In the genomic region with DNA sequence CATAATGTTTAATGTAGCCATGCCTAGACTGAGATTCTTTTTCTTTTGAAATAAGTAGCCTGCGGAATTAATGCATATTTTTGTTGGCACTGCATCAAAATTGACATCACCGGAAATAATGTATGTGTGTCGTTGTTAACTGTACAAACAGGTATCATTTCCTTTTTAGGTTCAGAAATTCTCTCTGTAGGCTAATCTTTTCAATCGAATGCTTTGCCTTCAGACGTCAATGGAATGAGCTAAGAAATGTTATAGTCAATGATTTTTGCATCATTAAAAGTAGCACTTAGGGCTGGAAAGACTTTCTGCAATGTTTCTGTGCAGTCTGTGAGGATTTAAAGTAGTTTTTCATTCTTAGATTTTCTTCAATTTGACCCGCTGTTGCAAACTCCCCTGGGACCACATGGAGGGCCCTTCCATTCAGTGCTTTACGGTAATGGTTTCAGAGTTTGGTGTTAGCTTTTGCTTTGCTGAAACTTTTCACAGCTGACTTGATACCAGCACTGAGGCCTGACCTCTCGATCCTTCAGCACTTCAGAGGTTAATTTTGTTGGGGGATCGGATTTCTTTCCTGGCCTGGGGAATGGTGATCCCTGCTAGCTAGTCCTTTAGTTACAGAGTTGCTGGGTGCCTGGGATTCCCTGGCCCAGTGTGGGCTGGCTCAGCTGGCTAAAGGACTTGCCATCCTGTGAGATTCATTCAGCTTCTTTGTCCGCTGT, we compare ENCODE assay signal across 1 cellular context.
A peak's percentile ranks its signal among the peaks of the same experiment; 100 is the strongest.
TF ChIP-seq lines count a peak whose summit lies in the region.

No MANE protein-coding gene starts in this region.

TF ChIP-seq in HepG2, 621 proteins besides CTCF, POLR2A, EP300 and RAD21 (continues in another document):
- TF ChIP-seq TARDBP (CRISPR knock-in tag; IDR thresholded peaks at IDR 0.05): no peak
- TF ChIP-seq, protein P1, sequence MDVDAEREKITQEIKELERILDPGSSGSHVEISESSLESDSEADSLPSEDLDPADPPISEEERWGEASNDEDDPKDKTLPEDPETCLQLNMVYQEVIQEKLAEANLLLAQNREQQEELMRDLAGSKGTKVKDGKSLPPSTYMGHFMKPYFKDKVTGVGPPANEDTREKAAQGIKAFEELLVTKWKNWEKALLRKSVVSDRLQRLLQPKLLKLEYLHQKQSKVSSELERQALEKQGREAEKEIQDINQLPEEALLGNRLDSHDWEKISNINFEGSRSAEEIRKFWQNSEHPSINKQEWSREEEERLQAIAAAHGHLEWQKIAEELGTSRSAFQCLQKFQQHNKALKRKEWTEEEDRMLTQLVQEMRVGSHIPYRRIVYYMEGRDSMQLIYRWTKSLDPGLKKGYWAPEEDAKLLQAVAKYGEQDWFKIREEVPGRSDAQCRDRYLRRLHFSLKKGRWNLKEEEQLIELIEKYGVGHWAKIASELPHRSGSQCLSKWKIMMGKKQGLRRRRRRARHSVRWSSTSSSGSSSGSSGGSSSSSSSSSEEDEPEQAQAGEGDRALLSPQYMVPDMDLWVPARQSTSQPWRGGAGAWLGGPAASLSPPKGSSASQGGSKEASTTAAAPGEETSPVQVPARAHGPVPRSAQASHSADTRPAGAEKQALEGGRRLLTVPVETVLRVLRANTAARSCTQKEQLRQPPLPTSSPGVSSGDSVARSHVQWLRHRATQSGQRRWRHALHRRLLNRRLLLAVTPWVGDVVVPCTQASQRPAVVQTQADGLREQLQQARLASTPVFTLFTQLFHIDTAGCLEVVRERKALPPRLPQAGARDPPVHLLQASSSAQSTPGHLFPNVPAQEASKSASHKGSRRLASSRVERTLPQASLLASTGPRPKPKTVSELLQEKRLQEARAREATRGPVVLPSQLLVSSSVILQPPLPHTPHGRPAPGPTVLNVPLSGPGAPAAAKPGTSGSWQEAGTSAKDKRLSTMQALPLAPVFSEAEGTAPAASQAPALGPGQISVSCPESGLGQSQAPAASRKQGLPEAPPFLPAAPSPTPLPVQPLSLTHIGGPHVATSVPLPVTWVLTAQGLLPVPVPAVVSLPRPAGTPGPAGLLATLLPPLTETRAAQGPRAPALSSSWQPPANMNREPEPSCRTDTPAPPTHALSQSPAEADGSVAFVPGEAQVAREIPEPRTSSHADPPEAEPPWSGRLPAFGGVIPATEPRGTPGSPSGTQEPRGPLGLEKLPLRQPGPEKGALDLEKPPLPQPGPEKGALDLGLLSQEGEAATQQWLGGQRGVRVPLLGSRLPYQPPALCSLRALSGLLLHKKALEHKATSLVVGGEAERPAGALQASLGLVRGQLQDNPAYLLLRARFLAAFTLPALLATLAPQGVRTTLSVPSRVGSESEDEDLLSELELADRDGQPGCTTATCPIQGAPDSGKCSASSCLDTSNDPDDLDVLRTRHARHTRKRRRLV (CRISPR knock-in tag; IDR thresholded peaks at IDR 0.05): 0 out of 2 replicates have a peak, but pooled peaks have one; percentile 51
- no peak for TF ChIP-seq MEF2D (CRISPR knock-in tag; IDR thresholded peaks at IDR 0.05)
- TF ChIP-seq KLF16 (CRISPR knock-in tag; IDR thresholded peaks at IDR 0.05): no peak
- TF ChIP-seq NFE2L1 (CRISPR knock-in tag; IDR thresholded peaks at IDR 0.05; ENCODE audit: borderline replicate concordance): no peak
- TF ChIP-seq, protein P2, sequence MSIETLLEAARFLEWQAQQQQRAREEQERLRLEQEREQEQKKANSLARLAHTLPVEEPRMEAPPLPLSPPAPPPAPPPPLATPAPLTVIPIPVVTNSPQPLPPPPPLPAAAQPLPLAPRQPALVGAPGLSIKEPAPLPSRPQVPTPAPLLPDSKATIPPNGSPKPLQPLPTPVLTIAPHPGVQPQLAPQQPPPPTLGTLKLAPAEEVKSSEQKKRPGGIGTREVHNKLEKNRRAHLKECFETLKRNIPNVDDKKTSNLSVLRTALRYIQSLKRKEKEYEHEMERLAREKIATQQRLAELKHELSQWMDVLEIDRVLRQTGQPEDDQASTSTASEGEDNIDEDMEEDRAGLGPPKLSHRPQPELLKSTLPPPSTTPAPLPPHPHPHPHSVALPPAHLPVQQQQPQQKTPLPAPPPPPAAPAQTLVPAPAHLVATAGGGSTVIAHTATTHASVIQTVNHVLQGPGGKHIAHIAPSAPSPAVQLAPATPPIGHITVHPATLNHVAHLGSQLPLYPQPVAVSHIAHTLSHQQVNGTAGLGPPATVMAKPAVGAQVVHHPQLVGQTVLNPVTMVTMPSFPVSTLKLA (IDR thresholded peaks at IDR 0.05): no peak
- TF ChIP-seq, protein P3, sequence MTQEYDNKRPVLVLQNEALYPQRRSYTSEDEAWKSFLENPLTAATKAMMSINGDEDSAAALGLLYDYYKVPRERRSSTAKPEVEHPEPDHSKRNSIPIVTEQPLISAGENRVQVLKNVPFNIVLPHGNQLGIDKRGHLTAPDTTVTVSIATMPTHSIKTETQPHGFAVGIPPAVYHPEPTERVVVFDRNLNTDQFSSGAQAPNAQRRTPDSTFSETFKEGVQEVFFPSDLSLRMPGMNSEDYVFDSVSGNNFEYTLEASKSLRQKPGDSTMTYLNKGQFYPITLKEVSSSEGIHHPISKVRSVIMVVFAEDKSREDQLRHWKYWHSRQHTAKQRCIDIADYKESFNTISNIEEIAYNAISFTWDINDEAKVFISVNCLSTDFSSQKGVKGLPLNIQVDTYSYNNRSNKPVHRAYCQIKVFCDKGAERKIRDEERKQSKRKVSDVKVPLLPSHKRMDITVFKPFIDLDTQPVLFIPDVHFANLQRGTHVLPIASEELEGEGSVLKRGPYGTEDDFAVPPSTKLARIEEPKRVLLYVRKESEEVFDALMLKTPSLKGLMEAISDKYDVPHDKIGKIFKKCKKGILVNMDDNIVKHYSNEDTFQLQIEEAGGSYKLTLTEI (CRISPR knock-in tag; conservative IDR thresholded peaks at IDR 0.05): no peak
- no peak for TF ChIP-seq ZNF589 (CRISPR knock-in tag; conservative IDR thresholded peaks at IDR 0.05)
- TF ChIP-seq ZNF510 (CRISPR knock-in tag; IDR thresholded peaks at IDR 0.05; ENCODE audit: low read depth): no peak
- peak; percentile 95 for TF ChIP-seq SIX1 (CRISPR knock-in tag; IDR thresholded peaks at IDR 0.05; ENCODE audit: borderline replicate concordance)
- peak; percentile 36 for TF ChIP-seq ASH2L (IDR thresholded peaks at IDR 0.05; ENCODE audit: insufficient read length, low read depth, low read length)
- no peak for TF ChIP-seq FIP1L1 (IDR thresholded peaks at IDR 0.05; ENCODE audit: borderline replicate concordance, insufficient read depth, low read depth, low read length)
- no peak for TF ChIP-seq ZNF720 (CRISPR knock-in tag; IDR thresholded peaks at IDR 0.05)
- no peak for TF ChIP-seq TBL1XR1 (IDR thresholded peaks at IDR 0.05; ENCODE audit: borderline replicate concordance, low read length, partially characterized antibody)
- TF ChIP-seq CHD4 (IDR thresholded peaks at IDR 0.05; ENCODE audit: borderline replicate concordance, low read length): no peak
- no peak for TF ChIP-seq SOX6 (IDR thresholded peaks at IDR 0.05)
- peak; percentile 50; the same call in 1 of the 2 replicates for TF ChIP-seq SOX6 (CRISPR knock-in tag; IDR thresholded peaks at IDR 0.05)
- no peak for TF ChIP-seq SPEN (CRISPR knock-in tag; IDR thresholded peaks at IDR 0.05; ENCODE audit: low read depth)
- TF ChIP-seq ZNF773 (CRISPR knock-in tag; IDR thresholded peaks at IDR 0.05; ENCODE audit: borderline replicate concordance): no peak
- no peak for TF ChIP-seq TBX2 (CRISPR knock-in tag; IDR thresholded peaks at IDR 0.05; ENCODE audit: borderline replicate concordance)
- TF ChIP-seq, protein P4, sequence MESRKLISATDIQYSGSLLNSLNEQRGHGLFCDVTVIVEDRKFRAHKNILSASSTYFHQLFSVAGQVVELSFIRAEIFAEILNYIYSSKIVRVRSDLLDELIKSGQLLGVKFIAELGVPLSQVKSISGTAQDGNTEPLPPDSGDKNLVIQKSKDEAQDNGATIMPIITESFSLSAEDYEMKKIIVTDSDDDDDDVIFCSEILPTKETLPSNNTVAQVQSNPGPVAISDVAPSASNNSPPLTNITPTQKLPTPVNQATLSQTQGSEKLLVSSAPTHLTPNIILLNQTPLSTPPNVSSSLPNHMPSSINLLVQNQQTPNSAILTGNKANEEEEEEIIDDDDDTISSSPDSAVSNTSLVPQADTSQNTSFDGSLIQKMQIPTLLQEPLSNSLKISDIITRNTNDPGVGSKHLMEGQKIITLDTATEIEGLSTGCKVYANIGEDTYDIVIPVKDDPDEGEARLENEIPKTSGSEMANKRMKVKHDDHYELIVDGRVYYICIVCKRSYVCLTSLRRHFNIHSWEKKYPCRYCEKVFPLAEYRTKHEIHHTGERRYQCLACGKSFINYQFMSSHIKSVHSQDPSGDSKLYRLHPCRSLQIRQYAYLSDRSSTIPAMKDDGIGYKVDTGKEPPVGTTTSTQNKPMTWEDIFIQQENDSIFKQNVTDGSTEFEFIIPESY (CRISPR knock-in tag; IDR thresholded peaks at IDR 0.05): no peak
- no peak for TF ChIP-seq RFX3 (CRISPR knock-in tag; IDR thresholded peaks at IDR 0.05)
- no peak for TF ChIP-seq ZBTB3 (CRISPR knock-in tag; IDR thresholded peaks at IDR 0.05; ENCODE audit: borderline replicate concordance, low read depth)
- no peak for TF ChIP-seq TOPORS (CRISPR knock-in tag; IDR thresholded peaks at IDR 0.05)
- no peak for TF ChIP-seq ZNF530 (CRISPR knock-in tag; IDR thresholded peaks at IDR 0.05; ENCODE audit: low read depth)
- TF ChIP-seq, protein P5, sequence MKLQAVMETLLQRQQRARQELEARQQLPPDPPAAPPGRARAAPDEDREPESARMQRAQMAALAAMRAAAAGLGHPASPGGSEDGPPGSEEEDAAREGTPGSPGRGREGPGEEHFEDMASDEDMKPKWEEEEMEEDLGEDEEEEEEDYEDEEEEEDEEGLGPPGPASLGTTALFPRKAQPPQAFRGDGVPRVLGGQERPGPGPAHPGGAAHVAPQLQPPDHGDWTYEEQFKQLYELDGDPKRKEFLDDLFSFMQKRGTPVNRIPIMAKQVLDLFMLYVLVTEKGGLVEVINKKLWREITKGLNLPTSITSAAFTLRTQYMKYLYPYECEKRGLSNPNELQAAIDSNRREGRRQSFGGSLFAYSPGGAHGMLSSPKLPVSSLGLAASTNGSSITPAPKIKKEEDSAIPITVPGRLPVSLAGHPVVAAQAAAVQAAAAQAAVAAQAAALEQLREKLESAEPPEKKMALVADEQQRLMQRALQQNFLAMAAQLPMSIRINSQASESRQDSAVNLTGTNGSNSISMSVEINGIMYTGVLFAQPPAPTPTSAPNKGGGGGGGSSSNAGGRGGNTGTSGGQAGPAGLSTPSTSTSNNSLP (IDR thresholded peaks at IDR 0.05; ENCODE audit: low read depth, low read length): no peak
- TF ChIP-seq ZNF143 (CRISPR knock-in tag; IDR thresholded peaks at IDR 0.05): no peak
- TF ChIP-seq SMARCC2 (IDR thresholded peaks at IDR 0.05): no peak
- peak; percentile 67 for TF ChIP-seq ZFX (CRISPR knock-in tag; IDR thresholded peaks at IDR 0.05; ENCODE audit: low read depth)
- TF ChIP-seq JDP2 (CRISPR knock-in tag; IDR thresholded peaks at IDR 0.05; ENCODE audit: borderline replicate concordance): no peak
- TF ChIP-seq POLR2G (IDR thresholded peaks at IDR 0.05; ENCODE audit: low read depth, low read length): peak; percentile 55; the same call in 1 of the 2 replicates
- TF ChIP-seq, protein P6, sequence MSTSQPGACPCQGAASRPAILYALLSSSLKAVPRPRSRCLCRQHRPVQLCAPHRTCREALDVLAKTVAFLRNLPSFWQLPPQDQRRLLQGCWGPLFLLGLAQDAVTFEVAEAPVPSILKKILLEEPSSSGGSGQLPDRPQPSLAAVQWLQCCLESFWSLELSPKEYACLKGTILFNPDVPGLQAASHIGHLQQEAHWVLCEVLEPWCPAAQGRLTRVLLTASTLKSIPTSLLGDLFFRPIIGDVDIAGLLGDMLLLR (CRISPR knock-in tag; IDR thresholded peaks at IDR 0.05): no peak
- no peak for TF ChIP-seq SMAD9 (CRISPR knock-in tag; IDR thresholded peaks at IDR 0.05)
- TF ChIP-seq, protein P7, sequence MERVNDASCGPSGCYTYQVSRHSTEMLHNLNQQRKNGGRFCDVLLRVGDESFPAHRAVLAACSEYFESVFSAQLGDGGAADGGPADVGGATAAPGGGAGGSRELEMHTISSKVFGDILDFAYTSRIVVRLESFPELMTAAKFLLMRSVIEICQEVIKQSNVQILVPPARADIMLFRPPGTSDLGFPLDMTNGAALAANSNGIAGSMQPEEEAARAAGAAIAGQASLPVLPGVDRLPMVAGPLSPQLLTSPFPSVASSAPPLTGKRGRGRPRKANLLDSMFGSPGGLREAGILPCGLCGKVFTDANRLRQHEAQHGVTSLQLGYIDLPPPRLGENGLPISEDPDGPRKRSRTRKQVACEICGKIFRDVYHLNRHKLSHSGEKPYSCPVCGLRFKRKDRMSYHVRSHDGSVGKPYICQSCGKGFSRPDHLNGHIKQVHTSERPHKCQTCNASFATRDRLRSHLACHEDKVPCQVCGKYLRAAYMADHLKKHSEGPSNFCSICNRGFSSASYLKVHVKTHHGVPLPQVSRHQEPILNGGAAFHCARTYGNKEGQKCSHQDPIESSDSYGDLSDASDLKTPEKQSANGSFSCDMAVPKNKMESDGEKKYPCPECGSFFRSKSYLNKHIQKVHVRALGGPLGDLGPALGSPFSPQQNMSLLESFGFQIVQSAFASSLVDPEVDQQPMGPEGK (CRISPR knock-in tag; IDR thresholded peaks at IDR 0.05): no peak
- no peak for TF ChIP-seq SMYD3 (CRISPR knock-in tag; IDR thresholded peaks at IDR 0.05)
- TF ChIP-seq KLF13 (CRISPR knock-in tag; IDR thresholded peaks at IDR 0.05): no peak
- peak; percentile 64; the same call in 1 of the 2 replicates for TF ChIP-seq REPIN1 (CRISPR knock-in tag; IDR thresholded peaks at IDR 0.05; ENCODE audit: borderline replicate concordance, low read depth)
- no peak for TF ChIP-seq ZFP62 (CRISPR knock-in tag; IDR thresholded peaks at IDR 0.05)
- TF ChIP-seq PHB2 (IDR thresholded peaks at IDR 0.05; ENCODE audit: partially characterized antibody): no peak
- TF ChIP-seq, protein P8, sequence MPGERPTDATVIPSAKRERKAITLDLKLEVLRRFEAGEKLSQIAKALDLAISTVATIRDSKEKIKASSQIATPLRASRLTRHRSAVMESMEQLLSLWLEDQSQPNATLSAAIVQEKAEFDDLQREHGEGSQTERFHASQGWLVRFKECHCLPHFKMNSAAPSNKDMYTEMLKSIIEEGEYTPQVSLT (CRISPR knock-in tag; IDR thresholded peaks at IDR 0.05; ENCODE audit: borderline replicate concordance, low read depth): no peak
- no peak for TF ChIP-seq ZNF484 (CRISPR knock-in tag; IDR thresholded peaks at IDR 0.05; ENCODE audit: borderline replicate concordance, low read depth)
- no peak for TF ChIP-seq ZNF670 (CRISPR knock-in tag; IDR thresholded peaks at IDR 0.05; ENCODE audit: borderline replicate concordance)
- TF ChIP-seq, protein P9, sequence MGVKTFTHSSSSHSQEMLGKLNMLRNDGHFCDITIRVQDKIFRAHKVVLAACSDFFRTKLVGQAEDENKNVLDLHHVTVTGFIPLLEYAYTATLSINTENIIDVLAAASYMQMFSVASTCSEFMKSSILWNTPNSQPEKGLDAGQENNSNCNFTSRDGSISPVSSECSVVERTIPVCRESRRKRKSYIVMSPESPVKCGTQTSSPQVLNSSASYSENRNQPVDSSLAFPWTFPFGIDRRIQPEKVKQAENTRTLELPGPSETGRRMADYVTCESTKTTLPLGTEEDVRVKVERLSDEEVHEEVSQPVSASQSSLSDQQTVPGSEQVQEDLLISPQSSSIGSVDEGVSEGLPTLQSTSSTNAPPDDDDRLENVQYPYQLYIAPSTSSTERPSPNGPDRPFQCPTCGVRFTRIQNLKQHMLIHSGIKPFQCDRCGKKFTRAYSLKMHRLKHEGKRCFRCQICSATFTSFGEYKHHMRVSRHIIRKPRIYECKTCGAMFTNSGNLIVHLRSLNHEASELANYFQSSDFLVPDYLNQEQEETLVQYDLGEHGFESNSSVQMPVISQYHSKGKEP (CRISPR knock-in tag; IDR thresholded peaks at IDR 0.05): no peak
- TF ChIP-seq ZNF780A (CRISPR knock-in tag; IDR thresholded peaks at IDR 0.05): no peak
- no peak for TF ChIP-seq ZNF850 (CRISPR knock-in tag; conservative IDR thresholded peaks at IDR 0.05)
- no peak for TF ChIP-seq FOXO1 (CRISPR knock-in tag; IDR thresholded peaks at IDR 0.05)
- peak; percentile 46; the same call in 1 of the 2 replicates for TF ChIP-seq ZFY (CRISPR knock-in tag; IDR thresholded peaks at IDR 0.05)
